ENCODE assay signal across 8 cellular contexts in genomic region chr19:10835754-10836477, GRCh38.
DNase-seq lines count a peak whose midpoint lies in the region; ATAC-seq lines count a peak whose summit lies in the region.

Gene TMED1, minus strand, starts transcription at chr19:10836212. Its CDS starts 21 bp downstream, at chr19:10836191.

- peak; percentile 77 for ATAC-seq in GM18909 (IDR thresholded peaks at IDR 0.05; ENCODE audit: poor library complexity, unreplicated experiment)
- ATAC-seq in HG03196 (IDR thresholded peaks at IDR 0.05; ENCODE audit: unreplicated experiment), result peak; percentile 70

- DNase-seq in AG08396 (ENCODE audit: low spot score) (peak; percentile 98), NCI-H345 treated with DMSO at 0.1 percent for 48 hours (lab: John Stamatoyannopoulos, UW; ENCODE audit: unreplicated experiment) (peak; percentile 99), iris pigment epithelial cell (ENCODE audit: low read depth) (peak; percentile 100)
- DNase-seq in activated CD4-positive, CD25-positive, alpha-beta regulatory T cell (lab: John Stamatoyannopoulos, UW), result peak; percentile 82 to 89 (median 84)
- DNase-seq in central memory CD4-positive, alpha-beta T cell, result peak; percentile 93
- DNase-seq in stimulated activated CD4-positive, alpha-beta T cell treated with anti-CD3 and anti-CD28 coated beads, Interleukin-12 subunit alpha, Interleukin-12 subunit beta, amount 100 ng/mL, for 24 hours (ENCODE audit: low read depth in 2 of 2), result peak; percentile 92 to 98

Comparison
In these comparisons a context has a peak if more than half of its experiments do, and no peak if none do; other contexts are left out.
1. Peak in every context shown above with its lines: DNase-seq and ATAC-seq.